Comparison of ENCODE assay signal across 26 cellular contexts in genomic region chr13:66778461-66778860, GRCh38.
A peak's percentile ranks its signal among the peaks of the same experiment; 100 is the strongest.
DNase-seq lines count a peak whose midpoint lies in the region; FAIRE-seq and TF ChIP-seq lines count a peak whose summit lies in the region.
"Had no signal": no experiment of that assay in that cellular context is flagged by ENCODE, and none has a peak within 500 bp of the region (broad histone marks: within the 10 kb centered on the region; RNA-seq: fewer than 3 reads in every experiment).

No MANE protein-coding gene starts in this region.

- no peak overlapping the region for H3K23ac ChIP-seq in mesenchymal stem cell (ENCODE audit: low read length in 2 of 2)

- no peaks in the 10 kb centered on the region for H3K4me1 ChIP-seq in mesenchymal stem cell (ENCODE audit: control insufficient read depth, insufficient read depth, low read depth, low read length)
- H3K4me1 ChIP-seq: SJCRH30 had no signal

- no peak overlapping the region for H3K27ac ChIP-seq in mesenchymal stem cell (ENCODE audit: low read length, poor library complexity, severe bottlenecking)
- H3K27ac ChIP-seq: SJCRH30 had no signal

- H3K79me1 ChIP-seq in mesenchymal stem cell (replicated peaks; ENCODE audit: low read length, poor library complexity, severe bottlenecking), result no peaks in the 10 kb centered on the region

- WGBS in mesenchymal stem cell, result no CpG with 5 or more reads among the region's 1 CpG

- FAIRE-seq in H54 (lab: Jason Lieb, UNC), result no peak
- FAIRE-seq: GM18507, HTR-8/SVneo had no signal

- no peak overlapping the region for H3K4me2 ChIP-seq in mesenchymal stem cell (ENCODE audit: low read length, poor library complexity, severe bottlenecking)

- H2BK5ac ChIP-seq in mesenchymal stem cell (ENCODE audit: low read depth, low read length, poor library complexity, severe bottlenecking), result no peak overlapping the region

- no peaks in the 10 kb centered on the region for H3K27me3 ChIP-seq in mesenchymal stem cell (ENCODE audit: control insufficient read depth in 1 of 2, insufficient read depth in 1 of 2, low read length in 2 of 2)
- H3K27me3 ChIP-seq: MG63, SJCRH30 had no signal

- no peak overlapping the region for H4K91ac ChIP-seq in mesenchymal stem cell (ENCODE audit: low read length)

- no peak overlapping the region for H2BK120ac ChIP-seq in mesenchymal stem cell (ENCODE audit: low read depth, low read length)

- H3K14ac ChIP-seq in mesenchymal stem cell (ENCODE audit: low read length in 2 of 2), result no peak overlapping the region

- DNase-seq in NCI-H226, result peak; percentile 34
- DNase-seq in amniotic epithelial cell (ENCODE audit: low read depth), result peak; percentile 57
- DNase-seq in fibroblast of mammary gland (ENCODE audit: low read depth), result peak; percentile 2
- peak; percentile 6 for DNase-seq in mesenchymal stem cell
- no peak for DNase-seq in activated naive CD4-positive, alpha-beta T cell (lab: John Stamatoyannopoulos, UW)
- no peak for DNase-seq in H54 (ENCODE audit: insufficient read length, low spot score)
- DNase-seq in effector CD8-positive, alpha-beta T cell (lab: John Stamatoyannopoulos, UW), result no peak
- no peak for DNase-seq in iPS-NIHi7 (ENCODE audit: extremely low spot score)
- DNase-seq: C1 segment of cervical spinal cord; CD4-positive, alpha-beta memory T cell; COR-L47; DMS53; H7; KBM-7; MG63; NCI-H1092; NCI-H1417 treated with DMSO at 0.1 percent for 48 hours; NCI-H187; NCI-H2081 treated with DMSO at 0.1 percent for 48 hours; NCI-H2171; NCI-H345; NCI-H524 treated with DMSO at 0.1 percent for 48 hours; NCI-H774; SJCRH30 had no signal

- H2BK15ac ChIP-seq in mesenchymal stem cell (ENCODE audit: low read depth, poor library complexity, severe bottlenecking), result no peak overlapping the region

- no peak for TF ChIP-seq CTCF in fibroblast of mammary gland (conservative IDR thresholded peaks at IDR 0.05; ENCODE audit: control insufficient read depth, insufficient read depth, low read depth, low read length)

- no peaks in the 10 kb centered on the region for H3K36me3 ChIP-seq in mesenchymal stem cell (ENCODE audit: control insufficient read depth in 1 of 2, insufficient read depth in 2 of 2, low read depth in 1 of 2, low read length in 2 of 2)
- H3K36me3 ChIP-seq: MG63, SJCRH30 had no signal

- H3K9me3 ChIP-seq in mesenchymal stem cell (ENCODE audit: control insufficient read depth, low read length), result no peaks in the 10 kb centered on the region
- H3K9me3 ChIP-seq: MG63, SJCRH30 had no signal

- TF ChIP-seq POLR2A in H54 (IDR thresholded peaks at IDR 0.05; ENCODE audit: low read depth, low read length), result no peak

- no peak overlapping the region for H2BK12ac ChIP-seq in mesenchymal stem cell (ENCODE audit: low read length in 2 of 2)

- H3K18ac ChIP-seq in mesenchymal stem cell (ENCODE audit: low read depth in 1 of 2, low read length in 2 of 2), result no peak overlapping the region

- H3K4me3 ChIP-seq in fibroblast of mammary gland (ENCODE audit: control insufficient read depth, low read depth, low read length) (no peak overlapping the region), mesenchymal stem cell (ENCODE audit: insufficient read depth in 1 of 2, low read depth in 1 of 2, low read length in 2 of 2) (no peak overlapping the region)
- H3K4me3 ChIP-seq: MG63, SJCRH30 had no signal

- H2AFZ ChIP-seq in mesenchymal stem cell (ENCODE audit: low read depth, low read length), result no peak overlapping the region

- no peak overlapping the region for H4K8ac ChIP-seq in mesenchymal stem cell (ENCODE audit: low read length)

- H3K4ac ChIP-seq in mesenchymal stem cell (ENCODE audit: low read depth in 1 of 2, low read length in 2 of 2), result no peak overlapping the region

- no peak overlapping the region for H3K9ac ChIP-seq in mesenchymal stem cell (ENCODE audit: low read length)

- H2AK5ac ChIP-seq in mesenchymal stem cell (ENCODE audit: low read length, severe bottlenecking), result no peak overlapping the region

Comparison
In these comparisons a context has a peak if more than half of its experiments do, and no peak if none do; other contexts are left out.
1. DNase-seq: peak in NCI-H226 (single experiment), amniotic epithelial cell (single experiment), fibroblast of mammary gland (single experiment) and mesenchymal stem cell (single experiment); none in activated naive CD4-positive, alpha-beta T cell (0 of 4), H54 (single experiment), effector CD8-positive, alpha-beta T cell (single experiment) and iPS-NIHi7 (single experiment).